ENCODE assay signal across 12 cellular contexts in the genomic region with DNA sequence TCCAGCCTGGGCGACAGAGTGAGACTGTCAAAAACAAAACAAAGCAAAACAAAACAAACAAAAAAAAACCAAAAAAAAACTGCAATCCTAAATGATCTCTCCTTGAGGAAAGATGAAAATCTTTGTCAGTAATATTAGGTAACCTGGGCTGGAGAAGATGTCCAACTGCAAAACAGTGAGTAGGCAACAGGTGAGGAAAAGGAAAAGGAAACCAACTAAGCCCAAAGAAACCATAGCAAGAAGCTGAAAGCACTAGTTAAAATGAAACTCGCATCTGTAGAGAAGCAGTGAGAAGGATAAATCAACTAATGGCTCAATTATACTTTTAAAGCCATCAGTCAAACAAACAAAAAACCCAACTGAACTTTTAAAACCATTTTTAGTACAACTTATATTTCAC. TPM values are rescaled to one million over a fixed set of nuclear protein-coding genes. Genes with fewer than 3 reads are reported as not detected.
DNase-seq lines count a peak whose midpoint lies in the region; ATAC-seq and TF ChIP-seq lines count a peak whose summit lies in the region.
"Had no signal": no experiment of that assay in that cellular context is flagged by ENCODE, and none has a peak within 500 bp of the region (broad histone marks: within the 10 kb centered on the region; RNA-seq: fewer than 3 reads in every experiment).

No MANE protein-coding gene starts in this region.

- TF ChIP-seq CTCF in GM20000 (IDR thresholded peaks at IDR 0.05; ENCODE audit: extremely low read depth, missing control alignments) (no peak), glutamatergic neuron (IDR thresholded peaks at IDR 0.05; ENCODE audit: partially characterized antibody, unreplicated experiment) (no peak)

- intact Hi-C loops in Right ventricle myocardium inferior (cut with DNase I) = no loop called here

- peak; percentile 8 for DNase-seq in GM20000 (ENCODE audit: low spot score)
- no peak for DNase-seq in glomerular visceral epithelial cell (ENCODE audit: extremely low spot score)
- DNase-seq in Right ventricle myocardium inferior (ENCODE audit: missing footprints) = no peak
- DNase-seq in glutamatergic neuron = no peak
- DNase-seq in HPDE6-E6E7 (ENCODE audit: extremely low spot score) = no peak
- DNase-seq: DMS79, endodermal cell, NCI-H524 treated with DMSO at 0.1 percent for 48 hours, trophoblast cell had no signal

- no peak overlapping the region for H3K4me3 Mint-ChIP-seq in glutamatergic neuron (ENCODE audit: unreplicated experiment)
- H3K4me3 Mint-ChIP-seq: endodermal cell had no signal

- ATAC-seq in GM18502 (IDR thresholded peaks at IDR 0.05; ENCODE audit: poor library complexity, unreplicated experiment) = peak; percentile 75
- ATAC-seq in HG02840 (IDR thresholded peaks at IDR 0.05; ENCODE audit: low FRiP score, unreplicated experiment) = peak; percentile 66
- ATAC-seq in HG03520 (IDR thresholded peaks at IDR 0.05; ENCODE audit: unreplicated experiment) = peak; percentile 73
- no peak for ATAC-seq in Right ventricle myocardium inferior

- no peaks in the 10 kb centered on the region for H3K9me3 Mint-ChIP-seq in glutamatergic neuron (ENCODE audit: unreplicated experiment)
- H3K9me3 Mint-ChIP-seq: endodermal cell had no signal

- H3K36me3 Mint-ChIP-seq in glutamatergic neuron (ENCODE audit: unreplicated experiment) = no peaks in the 10 kb centered on the region

- peaks cover 5% of the 10 kb centered on the region for H3K4me1 Mint-ChIP-seq in glutamatergic neuron (ENCODE audit: low read depth, unreplicated experiment)

- no peaks in the 10 kb centered on the region for H3K27me3 Mint-ChIP-seq in glutamatergic neuron (ENCODE audit: unreplicated experiment)

- H3K27ac Mint-ChIP-seq in glutamatergic neuron (ENCODE audit: unreplicated experiment) = no peak overlapping the region
- H3K27ac Mint-ChIP-seq: endodermal cell had no signal

RNA-seq across cellular contexts. Expression of a gene that starts 54.2 kb away (rescaled TPM):
- 14.7 TPM for total RNA-seq in Right ventricle myocardium inferior
- total RNA-seq in glutamatergic neuron (ENCODE audit: unreplicated experiment) = 15.4 TPM
